In genomic region chr7:63577066-63577465, GRCh38 we compare ENCODE assay signal across 5 cellular contexts.
DNase-seq lines count a peak whose midpoint lies in the region; ATAC-seq and TF ChIP-seq lines count a peak whose summit lies in the region.
"Not testable (repeated sequence)": the region's sequence is repeated elsewhere in the genome, so short reads cannot be mapped to it uniquely, and the experiment has no call there.

No MANE protein-coding gene starts in this region.

- H3K9me3 ChIP-seq in RWPE2 (ENCODE audit: severe bottlenecking), result not testable (repeated sequence)
- peaks cover 0 to 25% of the 10 kb centered on the region in 2 donors for H3K9me3 ChIP-seq in right atrium auricular region

- TF ChIP-seq CTCF in RWPE2 (IDR thresholded peaks at IDR 0.05; ENCODE audit: poor library complexity, severe bottlenecking); right atrium auricular region (IDR thresholded peaks at IDR 0.05): not testable (repeated sequence)

- H3K36me3 ChIP-seq in RWPE2 (ENCODE audit: low read depth); right atrium auricular region: not testable (repeated sequence)

- not testable (repeated sequence) for ATAC-seq in RWPE2 (ENCODE audit: low read depth); left lobe of liver

- H3K4me1 ChIP-seq in RWPE2 (ENCODE audit: insufficient read depth, poor library complexity, severe bottlenecking); right atrium auricular region: not testable (repeated sequence)

- not testable (repeated sequence) for H3K27ac ChIP-seq in RWPE2 (ENCODE audit: poor library complexity, severe bottlenecking); right atrium auricular region

- peak; percentile 2 for DNase-seq in RWPE2 (ENCODE audit: low spot score)
- DNase-seq in right atrium auricular region (ENCODE audit: low spot score), result peak; percentile 18
- peak; percentile 7 for DNase-seq in left lobe of liver (ENCODE audit: low spot score)
- DNase-seq in mesenteric fat pad (ENCODE audit: low spot score), result peak; percentile 81
- peak; percentile 49 for DNase-seq in posterior vena cava (ENCODE audit: low spot score)

- intact Hi-C loops in posterior vena cava (cut with DNase I), result not testable (repeated sequence)

- not testable (repeated sequence) for H3K27me3 ChIP-seq in RWPE2 (ENCODE audit: insufficient read depth, poor library complexity, severe bottlenecking); right atrium auricular region

- not testable (repeated sequence) for H3K4me3 ChIP-seq in RWPE2 (ENCODE audit: severe bottlenecking); right atrium auricular region

Comparison
In these comparisons a context has a peak if more than half of its experiments do, and no peak if none do; other contexts are left out.
1. DNase-seq: peak in every context shown above with its lines; median percentile 81 in mesenteric fat pad; 49 in posterior vena cava; 18 in right atrium auricular region; 7 in left lobe of liver; 2 in RWPE2.